27 cellular contexts compared by ENCODE assay signal in the genomic region with DNA sequence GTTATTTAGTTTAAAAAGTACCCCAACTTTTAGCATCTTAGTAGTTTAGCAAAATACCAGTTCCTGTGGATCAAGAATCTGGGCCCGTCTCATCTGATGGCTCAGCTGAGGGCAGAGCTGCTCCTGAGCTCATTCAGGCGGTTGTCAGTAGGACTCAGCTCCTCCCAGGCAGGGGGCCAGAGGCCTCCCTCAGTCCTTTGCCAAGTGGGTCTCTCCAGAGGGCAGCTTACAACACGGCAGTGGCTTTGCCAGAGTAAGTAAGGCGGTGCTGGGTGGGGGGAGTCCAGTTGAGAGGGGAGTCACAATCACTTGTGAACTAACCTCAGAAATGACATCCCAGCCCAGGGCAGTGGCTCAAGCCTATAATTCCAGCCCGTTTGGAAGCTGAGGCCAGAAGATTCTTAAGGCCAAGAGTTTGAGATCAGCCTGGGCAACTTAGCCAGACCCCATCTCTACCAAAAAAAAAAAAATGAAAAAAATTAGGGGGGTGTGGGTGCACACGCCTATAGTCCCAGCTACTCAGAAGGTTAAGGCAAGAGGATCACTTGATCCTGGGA.
"Had no signal": no experiment of that assay in that cellular context is flagged by ENCODE, and none has a peak within 500 bp of the region (broad histone marks: within the 10 kb centered on the region; RNA-seq: fewer than 3 reads in every experiment).

No MANE protein-coding gene starts in this region.

- H3K9me3 Mint-ChIP-seq: central memory CD8-positive, alpha-beta T cell; dendritic cell treated with granulocyte-macrophage colony-stimulating factor and Interleukin-4, amounts not matched to agents 40 ng/mL and 50 ng/mL, for 4 days; memory B cell; type B pancreatic cell had no signal

- ATAC-seq: foreskin keratinocyte; left lung; lower lobe of right lung; stimulated activated memory B cell treated with anti-CD40 and anti-IgM and Interleukin-4, amounts not matched to agents 10 μg/mL and 1 μg/mL and 100 μg/mL, for 72 hours; stimulated activated naive CD8-positive, alpha-beta T cell treated with anti-CD3 and anti-CD28 coated beads, Interleukin-15, Interleukin-2, amounts not matched to agents 100 U/mL and 50 U/mL, for 24 hours had no signal

- H3K27me3 Mint-ChIP-seq: central memory CD8-positive, alpha-beta T cell had no signal

- H3K9me3 ChIP-seq: colonic mucosa, esophagus muscularis mucosa, left lung, lower lobe of right lung, neutrophil, prostate gland, sigmoid colon, testis, tibial artery had no signal

- H3K27ac Mint-ChIP-seq: dendritic cell treated with granulocyte-macrophage colony-stimulating factor and Interleukin-4, amounts not matched to agents 40 ng/mL and 50 ng/mL, for 4 days; memory B cell; stimulated activated memory B cell treated with anti-CD40 and anti-IgM and Interleukin-4, amounts not matched to agents 10 μg/mL and 1 μg/mL and 100 μg/mL, for 72 hours; type B pancreatic cell had no signal

- H3K27ac ChIP-seq: colonic mucosa, esophagus muscularis mucosa, foreskin keratinocyte, heart right ventricle, left lung, lower lobe of right lung, neutrophil, prostate gland, sigmoid colon, testis, tibial artery had no signal

- DNase-seq: colonic mucosa; effector CD8-positive, alpha-beta T cell; foreskin keratinocyte; glutamatergic neuron; hippocampal formation; left cardiac atrium; left lung; lower lobe of right lung; naive B cell; nephron progenitor cell; sigmoid colon; stimulated activated CD4-positive, alpha-beta T cell treated with anti-CD3 and anti-CD28 coated beads, Interleukin-4, amount 100 ng/mL, for 4 hours; stimulated activated naive CD8-positive, alpha-beta T cell treated with anti-CD3 and anti-CD28 coated beads, Interleukin-15, Interleukin-2, amounts not matched to agents 100 U/mL and 50 U/mL, for 24 hours; substantia nigra; testis had no signal

- H3K4me3 ChIP-seq: colonic mucosa, esophagus muscularis mucosa, heart right ventricle, left lung, lower lobe of right lung, prostate gland, sigmoid colon, testis, tibial artery had no signal

- H3K36me3 Mint-ChIP-seq: memory B cell; naive B cell; stimulated activated memory B cell treated with anti-CD40 and anti-IgM and Interleukin-4, amounts not matched to agents 10 μg/mL and 1 μg/mL and 100 μg/mL, for 72 hours; type B pancreatic cell had no signal

- H3K4me1 ChIP-seq: colonic mucosa, foreskin keratinocyte, prostate gland, sigmoid colon, tibial artery had no signal

- FAIRE-seq: endothelial cell of umbilical vein, islet of Langerhans had no signal

- H3K36me3 ChIP-seq: colonic mucosa, esophagus muscularis mucosa, heart right ventricle, left lung, lower lobe of right lung, neutrophil, prostate gland, sigmoid colon, tibial artery had no signal

- H3K4me3 Mint-ChIP-seq: central memory CD8-positive, alpha-beta T cell; dendritic cell treated with granulocyte-macrophage colony-stimulating factor and Interleukin-4, amounts not matched to agents 40 ng/mL and 50 ng/mL, for 4 days; memory B cell; naive B cell; nephron progenitor cell; stimulated activated memory B cell treated with anti-CD40 and anti-IgM and Interleukin-4, amounts not matched to agents 10 μg/mL and 1 μg/mL and 100 μg/mL, for 72 hours; type B pancreatic cell had no signal

- H3K27me3 ChIP-seq: colonic mucosa, heart right ventricle, left lung, sigmoid colon, testis, tibial artery had no signal
